Comparison of ENCODE assay signal across 25 cellular contexts in genomic region chr1:204940591-204940990, GRCh38.
"Had no signal": no experiment of that assay in that cellular context is flagged by ENCODE, and none has a peak within 500 bp of the region (broad histone marks: within the 10 kb centered on the region; RNA-seq: fewer than 3 reads in every experiment).

No MANE protein-coding gene starts in this region.

- H3K4me3 Mint-ChIP-seq: activated naive CD8-positive, alpha-beta T cell; activated T-cell treated with anti-CD3 and anti-CD28 coated beads, Interleukin-2, amount 50 U/mL, for 4 hours; nephron; stimulated activated naive CD8-positive, alpha-beta T cell treated with anti-CD3 and anti-CD28 coated beads, Interleukin-15, Interleukin-2, amounts not matched to agents 100 ng/mL and 50 ng/mL, for 24 hours; WTC11 had no signal

- H3K36me3 ChIP-seq: adrenal gland, gastrocnemius medialis, neutrophil, pancreas, right atrium auricular region, spleen, transverse colon had no signal

- H3K9me3 Mint-ChIP-seq: activated T-cell treated with anti-CD3 and anti-CD28 coated beads, Interleukin-2, amount 50 U/mL, for 4 hours; activated T-helper 2 cell treated with anti-CD3 and anti-CD28 coated beads, Interferon-gamma antibody, Interleukin-2, Interleukin-4, amounts not matched to agents 10 μg/mL and 5 μg/mL and 100 μg/mL, durations not matched to agents 14 hours and 24 hours and 36 hours; nephron; stimulated activated naive CD8-positive, alpha-beta T cell treated with anti-CD3 and anti-CD28 coated beads, Interleukin-15, Interleukin-2, amounts not matched to agents 100 ng/mL and 50 ng/mL, for 24 hours; WTC11 had no signal

- H3K4me1 Mint-ChIP-seq: nephron had no signal

- H3K9me3 ChIP-seq: adrenal gland, gastrocnemius medialis, neutrophil, pancreas, psoas muscle, right atrium auricular region, spleen, transverse colon had no signal

- DNase-seq: activated CD4-positive, alpha-beta T cell treated with anti-CD3 and anti-CD28 coated beads, Interleukin-2, amount 50 U/mL, for 4 hours; activated CD8-positive, alpha-beta memory T cell treated with anti-CD3 and anti-CD28 coated beads for 24 hours; activated CD8-positive, alpha-beta memory T cell treated with anti-CD3 and anti-CD28 coated beads, Interleukin-2, amount 50 U/mL, for 4 hours; activated naive CD4-positive, alpha-beta T cell; activated T-cell treated with anti-CD3 and anti-CD28 coated beads, Interleukin-2, amount 50 U/mL, for 4 hours; adrenal gland; cerebellar nuclear complex; cortex of kidney; erythroblast; gastrocnemius medialis; hippocampal formation; left ventricle myocardium superior; pancreas; psoas muscle; spleen; stimulated activated CD4-positive, alpha-beta T cell treated with anti-CD3 and anti-CD28 coated beads, Interleukin-4, amount 100 ng/mL, for 4 hours; T1000; transverse colon had no signal

- H3K4me3 ChIP-seq: adrenal gland, gastrocnemius medialis, pancreas, psoas muscle, right atrium auricular region, spleen, transverse colon had no signal

- ATAC-seq: activated T-cell treated with anti-CD3 and anti-CD28 coated beads, Interleukin-2, amount 50 U/mL, for 4 hours; gastrocnemius medialis; pancreas; psoas muscle had no signal

- H3K27ac Mint-ChIP-seq: activated naive CD8-positive, alpha-beta T cell; activated T-helper 2 cell treated with anti-CD3 and anti-CD28 coated beads, Interferon-gamma antibody, Interleukin-2, Interleukin-4, amounts not matched to agents 10 μg/mL and 5 μg/mL and 100 μg/mL, durations not matched to agents 14 hours and 24 hours and 36 hours; nephron; stimulated activated naive CD8-positive, alpha-beta T cell treated with anti-CD3 and anti-CD28 coated beads, Interleukin-15, Interleukin-2, amounts not matched to agents 100 ng/mL and 50 ng/mL, for 24 hours; WTC11 had no signal

- H3K27me3 ChIP-seq: adrenal gland, gastrocnemius medialis, pancreas, right atrium auricular region, transverse colon had no signal

- H3K27ac ChIP-seq: adrenal gland, gastrocnemius medialis, neutrophil, pancreas, psoas muscle, right atrium auricular region, spleen, transverse colon had no signal

- H3K4me1 ChIP-seq: gastrocnemius medialis, pancreas, psoas muscle had no signal

- H3K36me3 Mint-ChIP-seq: activated naive CD8-positive, alpha-beta T cell; WTC11 had no signal
